Comparison of ENCODE assay signal across 19 cellular contexts in the genomic region with DNA sequence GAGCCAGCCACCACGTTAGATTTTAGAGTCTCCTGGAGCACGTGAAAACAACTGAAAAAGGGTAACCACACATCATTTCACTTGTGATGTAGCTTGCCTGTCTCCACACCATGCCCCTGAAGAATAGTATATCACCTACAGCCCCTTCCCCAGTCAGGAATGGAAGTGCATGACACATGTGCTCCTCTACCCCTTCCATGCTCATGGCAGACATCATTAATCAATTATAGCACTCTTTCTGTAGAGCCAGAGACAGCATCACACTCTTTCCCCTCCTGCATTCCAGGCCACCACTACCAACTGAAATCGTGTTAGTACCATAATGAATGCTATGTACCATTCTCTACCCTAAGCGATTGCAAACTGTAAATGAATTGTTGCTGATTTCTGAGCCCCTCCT.
"Had no signal": no experiment of that assay in that cellular context is flagged by ENCODE, and none has a peak within 500 bp of the region (broad histone marks: within the 10 kb centered on the region; RNA-seq: fewer than 3 reads in every experiment).

No MANE protein-coding gene starts in this region.

- H3K27ac ChIP-seq: parathyroid adenoma, vagina had no signal

- ATAC-seq: heart left ventricle, left cardiac atrium, right cardiac atrium had no signal

- H3K4me1 ChIP-seq: heart left ventricle, parathyroid adenoma had no signal

- H3K79me2 ChIP-seq: parathyroid adenoma had no signal

- H3K4me3 Mint-ChIP-seq: activated naive CD4-positive, alpha-beta T cell treated with anti-CD3 and anti-CD28 coated beads for 36 hours; brain; T-helper 2 cell treated with Interferon-gamma antibody and Interleukin-4, amounts not matched to agents 5 μg/mL and 100 μg/mL, for 36 hours had no signal

- H3K27me3 Mint-ChIP-seq: brain had no signal

- H3K27me3 ChIP-seq: heart left ventricle, testis, vagina had no signal

- H3K9me3 ChIP-seq: heart left ventricle, testis, vagina had no signal

- H2AFZ ChIP-seq: parathyroid adenoma had no signal

- H3K9ac ChIP-seq: parathyroid adenoma had no signal

- H3K9me3 Mint-ChIP-seq: activated naive CD4-positive, alpha-beta T cell treated with anti-CD3 and anti-CD28 coated beads for 36 hours; T-helper 2 cell treated with Interferon-gamma antibody and Interleukin-4, amounts not matched to agents 5 μg/mL and 100 μg/mL, for 36 hours had no signal

- H3K4me3 ChIP-seq: heart left ventricle, testis, vagina had no signal

- H3K27ac Mint-ChIP-seq: activated naive CD4-positive, alpha-beta T cell treated with anti-CD3 and anti-CD28 coated beads for 36 hours; T-helper 2 cell treated with Interferon-gamma antibody and Interleukin-4, amounts not matched to agents 5 μg/mL and 100 μg/mL, for 36 hours had no signal

- DNase-seq: activated CD8-positive, alpha-beta memory T cell treated with anti-CD3 and anti-CD28 coated beads for 24 hours; activated CD8-positive, alpha-beta memory T cell treated with anti-CD3 and anti-CD28 coated beads, Interleukin-2, amount 50 U/mL, for 4 hours; activated effector memory CD4-positive, alpha-beta T cell treated with Interleukin-2 at 50 U/mL for 16 hours; activated naive CD4-positive, alpha-beta T cell treated with anti-CD3 and anti-CD28 coated beads for 36 hours; activated T-cell treated with anti-CD3 and anti-CD28 coated beads, Interleukin-2, amount 50 U/mL, for 48 hours; aorta; heart left ventricle; islet precursor cell; left cardiac atrium; nucleus accumbens; stimulated activated CD4-positive, alpha-beta T cell treated with anti-CD3 and anti-CD28 coated beads, Interleukin-12 subunit alpha, Interleukin-12 subunit beta, amount 100 ng/mL, for 4 hours; stimulated activated CD4-positive, alpha-beta T cell treated with anti-CD3 and anti-CD28 coated beads, Interleukin-4, amount 100 ng/mL, for 4 hours; testis; trophoblast cell had no signal
